Comparison of ENCODE assay signal across 6 cellular contexts in genomic region chr2:227313310-227313709, GRCh38.
"Had no signal": no experiment of that assay in that cellular context is flagged by ENCODE, and none has a peak within 500 bp of the region (broad histone marks: within the 10 kb centered on the region; RNA-seq: fewer than 3 reads in every experiment).

No MANE protein-coding gene starts in this region.

- ATAC-seq: GM12878 had no signal

- DNase-seq: GDM1, GF-D8 had no signal

- FAIRE-seq: GM12878, GM12891, GM18507, GM19239 had no signal

- H3K4me3 ChIP-seq: GM12878 had no signal
